In genomic region chr10:110355922-110356627, GRCh38 we compare ENCODE assay signal across 9 cellular contexts. TPM values are rescaled to one million over a fixed set of nuclear protein-coding genes. Genes with fewer than 3 reads are reported as not detected.
DNase-seq lines count a peak whose midpoint lies in the region; ATAC-seq and TF ChIP-seq lines count a peak whose summit lies in the region.
"Had no signal": no experiment of that assay in that cellular context is flagged by ENCODE, and none has a peak within 500 bp of the region (broad histone marks: within the 10 kb centered on the region; RNA-seq: fewer than 3 reads in every experiment).

No MANE protein-coding gene starts in this region.

- TF ChIP-seq POLR2A in thyroid gland (IDR thresholded peaks at IDR 0.05) = no peak

- no peaks in the 10 kb centered on the region for H3K27me3 Mint-ChIP-seq in activated T-helper 2 cell treated with anti-CD3 and anti-CD28 coated beads, Interferon-gamma antibody, Interleukin-2, Interleukin-4, amounts not matched to agents 10 μg/mL and 5 μg/mL and 100 μg/mL, durations not matched to agents 14 hours and 24 hours and 36 hours (ENCODE audit: low read depth)

- DNase-seq in left ventricle myocardium inferior (no peak), right cardiac atrium (no peak), thyroid gland (no peak), mesenteric fat pad (ENCODE audit: low spot score) (no peak), NCI-H446 (lab: John Stamatoyannopoulos, UW) (no peak), NCI-H2107 (lab: John Stamatoyannopoulos, UW) (no peak)
- no peak for DNase-seq in activated T-helper 2 cell treated with anti-CD3 and anti-CD28 coated beads, Interferon-gamma antibody, Interleukin-2, Interleukin-4, amounts not matched to agents 10 μg/mL and 5 μg/mL and 100 μg/mL, durations not matched to agents 14 hours and 24 hours and 36 hours (ENCODE audit: low spot score)

- no peaks in the 10 kb centered on the region for H3K36me3 Mint-ChIP-seq in activated T-helper 2 cell treated with anti-CD3 and anti-CD28 coated beads, Interferon-gamma antibody, Interleukin-2, Interleukin-4, amounts not matched to agents 10 μg/mL and 5 μg/mL and 100 μg/mL, durations not matched to agents 14 hours and 24 hours and 36 hours (ENCODE audit: low read depth)

- H3K4me1 Mint-ChIP-seq in activated T-helper 2 cell treated with anti-CD3 and anti-CD28 coated beads, Interferon-gamma antibody, Interleukin-2, Interleukin-4, amounts not matched to agents 10 μg/mL and 5 μg/mL and 100 μg/mL, durations not matched to agents 14 hours and 24 hours and 36 hours (ENCODE audit: low read depth) = peaks cover 76% of the 10 kb centered on the region

- H3K36me3 ChIP-seq in left ventricle myocardium inferior (no peaks in the 10 kb centered on the region), thyroid gland (no peaks in the 10 kb centered on the region)

- no peak for ATAC-seq in right cardiac atrium
- ATAC-seq in HG03159 (IDR thresholded peaks at IDR 0.05; ENCODE audit: unreplicated experiment) = peak; percentile 15

- no peaks in the 10 kb centered on the region for H3K27me3 ChIP-seq in left ventricle myocardium inferior (ENCODE audit: low read depth)
- no peaks in the 10 kb centered on the region for H3K27me3 ChIP-seq in right cardiac atrium (ENCODE audit: control insufficient read depth, insufficient read depth)
- no peaks in the 10 kb centered on the region for H3K27me3 ChIP-seq in thyroid gland

- intact Hi-C loops in left ventricle myocardium inferior (cut with micrococcal nuclease) (no loop called here), right cardiac atrium (cut with DNase I) (loop anchor here in 2 of 4 donors (10.0 kb wide), 1 partner anchor 179 kb away; no protein-coding TSS in a partner anchor), thyroid gland (cut with DNase I) (loop anchor here (5.0 kb wide), 1 partner anchor 141 kb away; the partner anchor contains the start of gene DUSP5)
- intact Hi-C loops in activated T-helper 2 cell treated with anti-CD3 and anti-CD28 coated beads, Interferon-gamma antibody, Interleukin-2, Interleukin-4, amounts not matched to agents 10 μg/mL and 5 μg/mL and 100 μg/mL, durations not matched to agents 14 hours and 24 hours and 36 hours (cut with micrococcal nuclease) = loop anchor here (1.0 to 2.0 kb wide), 6 partner anchors 8 to 210 kb away; no protein-coding TSS in a partner anchor

- H3K4me1 ChIP-seq in left ventricle myocardium inferior (peaks cover 40% of the 10 kb centered on the region), right cardiac atrium (ENCODE audit: control insufficient read depth, insufficient read depth, low read length) (peaks cover 4% of the 10 kb centered on the region), thyroid gland (peaks cover 10 to 47% of the 10 kb centered on the region in 2 donors)

- WGBS in right cardiac atrium = 73% methylated on average over 9 of the region's 9 CpGs
- WGBS in thyroid gland, 2 donors = 73 to 89% methylated on average over 9 of the region's 9 CpGs

- H3K9me3 Mint-ChIP-seq in activated T-helper 2 cell treated with anti-CD3 and anti-CD28 coated beads, Interferon-gamma antibody, Interleukin-2, Interleukin-4, amounts not matched to agents 10 μg/mL and 5 μg/mL and 100 μg/mL, durations not matched to agents 14 hours and 24 hours and 36 hours = no peaks in the 10 kb centered on the region

- peak overlapping the region; percentile 98 for H3K27ac Mint-ChIP-seq in activated T-helper 2 cell treated with anti-CD3 and anti-CD28 coated beads, Interferon-gamma antibody, Interleukin-2, Interleukin-4, amounts not matched to agents 10 μg/mL and 5 μg/mL and 100 μg/mL, durations not matched to agents 14 hours and 24 hours and 36 hours

- H3K4me3 Mint-ChIP-seq in activated T-helper 2 cell treated with anti-CD3 and anti-CD28 coated beads, Interferon-gamma antibody, Interleukin-2, Interleukin-4, amounts not matched to agents 10 μg/mL and 5 μg/mL and 100 μg/mL, durations not matched to agents 14 hours and 24 hours and 36 hours (ENCODE audit: low read depth) = peak overlapping the region; percentile 82

- H3K27ac ChIP-seq in left ventricle myocardium inferior (replicated peaks) (peak overlapping the region; percentile 9), right cardiac atrium (ENCODE audit: low read length) (no peak overlapping the region), thyroid gland (peak overlapping the region; percentile 75 to 93 (median 91))
- H3K27ac ChIP-seq: C4-2B had no signal

- H3K4me3 ChIP-seq in left ventricle myocardium inferior (peak overlapping the region; percentile 22), right cardiac atrium (ENCODE audit: low read length) (no peak overlapping the region), thyroid gland (replicated peaks in 1 of 3) (no peak overlapping the region)

- H3K9me3 ChIP-seq in left ventricle myocardium inferior (replicated peaks) (no peaks in the 10 kb centered on the region), right cardiac atrium (ENCODE audit: control insufficient read depth, low read length) (no peaks in the 10 kb centered on the region), thyroid gland (no peaks in the 10 kb centered on the region)

- TF ChIP-seq CTCF in left ventricle myocardium inferior (IDR thresholded peaks at IDR 0.05; ENCODE audit: borderline replicate concordance) (no peak), thyroid gland (IDR thresholded peaks at IDR 0.05) (no peak)

RNA-seq across cellular contexts. Expression of gene SMNDC1, which starts 51.4 kb away (rescaled TPM):
- total RNA-seq in left ventricle myocardium inferior (24.1 TPM), right cardiac atrium (10 to 100 TPM; 21.9 to 24.3 (median 22.8) TPM), thyroid gland (10 to 100 TPM; 12.3 to 16.3 (median 13.5) TPM), mesenteric fat pad (26.1 TPM)
- 10.1 TPM for polyA plus RNA-seq in right cardiac atrium
- total RNA-seq in activated T-helper 2 cell treated with anti-CD3 and anti-CD28 coated beads, Interferon-gamma antibody, Interleukin-2, Interleukin-4, amounts not matched to agents 10 μg/mL and 5 μg/mL and 100 μg/mL, durations not matched to agents 14 hours and 24 hours and 36 hours = 40.2 and 43.1 TPM in 2 replicates
